In the genomic region with DNA sequence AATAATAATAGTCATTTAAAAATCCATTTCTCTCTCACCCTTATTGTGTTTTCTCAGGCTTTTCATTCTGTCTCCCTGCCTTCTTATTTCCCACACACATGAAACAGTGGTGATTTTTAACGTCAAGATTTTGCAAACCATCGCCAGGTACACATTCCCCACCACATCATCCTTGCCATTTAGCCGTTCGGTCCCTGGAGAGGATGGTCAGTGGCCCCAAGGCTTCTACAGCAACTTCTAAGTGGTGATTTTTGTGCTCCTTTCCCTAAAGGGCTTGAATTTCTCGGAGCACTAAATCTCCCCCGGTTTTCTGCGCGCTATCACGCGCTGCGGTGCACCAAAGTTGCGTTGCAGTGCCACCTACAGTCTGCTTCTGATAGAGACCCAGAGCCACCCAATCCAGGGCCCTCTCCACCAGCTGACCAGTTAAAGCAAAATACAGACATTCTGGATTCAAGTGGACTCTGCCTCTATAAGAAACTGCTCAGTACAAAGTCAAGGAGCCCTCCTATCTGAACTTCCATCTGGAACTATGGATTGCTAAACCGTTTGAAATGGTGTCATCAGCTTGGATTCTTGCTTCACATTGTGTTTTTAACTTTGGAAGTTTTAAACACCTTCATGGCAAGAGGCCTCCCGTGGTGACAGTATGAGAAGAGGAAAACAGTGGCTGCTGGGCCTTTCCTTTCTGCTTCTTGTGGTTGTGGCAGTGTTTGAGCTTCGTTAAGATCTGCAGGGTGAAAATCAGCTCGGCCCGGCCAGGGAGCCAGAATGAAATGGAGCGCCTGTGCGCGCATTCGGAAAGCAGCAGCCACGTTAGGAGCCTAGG, we compare ENCODE assay signal across 1 cellular context.
TF ChIP-seq lines count a peak whose summit lies in the region.

No MANE protein-coding gene starts in this region.

TF ChIP-seq in HepG2, 621 proteins besides CTCF, POLR2A, EP300 and RAD21 (continued from another document and continues in another):
- TF ChIP-seq ZNF564 (CRISPR knock-in tag; IDR thresholded peaks at IDR 0.05) (no peak), RAD51 (IDR thresholded peaks at IDR 0.05; ENCODE audit: borderline replicate concordance) (no peak), ZNF792 (CRISPR knock-in tag; IDR thresholded peaks at IDR 0.05) (peak; percentile 24; the same call in 1 of the 2 replicates), ZNF749 (CRISPR knock-in tag; IDR thresholded peaks at IDR 0.05; ENCODE audit: borderline replicate concordance) (no peak), RXRB (CRISPR knock-in tag; IDR thresholded peaks at IDR 0.05; ENCODE audit: borderline replicate concordance) (peak; percentile 33; the same call in 1 of the 2 replicates), ELF1 (CRISPR knock-in tag; IDR thresholded peaks at IDR 0.05) (no peak), FOXK1 (CRISPR knock-in tag; IDR thresholded peaks at IDR 0.05; ENCODE audit: borderline replicate concordance, low read depth) (peak; percentile 79; the same call in 1 of the 2 replicates), TCF7 (IDR thresholded peaks at IDR 0.05; ENCODE audit: low read depth) (no peak), ZFYVE20 (CRISPR knock-in tag; IDR thresholded peaks at IDR 0.05; ENCODE audit: borderline replicate concordance, low read depth) (no peak), SALL1 (CRISPR knock-in tag; IDR thresholded peaks at IDR 0.05) (peak; percentile 77), RBAK (CRISPR knock-in tag; IDR thresholded peaks at IDR 0.05) (no peak), ONECUT2 (CRISPR knock-in tag; IDR thresholded peaks at IDR 0.05) (no peak), ZNF773 (CRISPR knock-in tag; IDR thresholded peaks at IDR 0.05; ENCODE audit: borderline replicate concordance) (no peak), RCOR2 (CRISPR knock-in tag; IDR thresholded peaks at IDR 0.05) (no peak), ZNF652 (CRISPR knock-in tag; IDR thresholded peaks at IDR 0.05; ENCODE audit: borderline replicate concordance, low read depth) (no peak)
- TF ChIP-seq, protein P1, sequence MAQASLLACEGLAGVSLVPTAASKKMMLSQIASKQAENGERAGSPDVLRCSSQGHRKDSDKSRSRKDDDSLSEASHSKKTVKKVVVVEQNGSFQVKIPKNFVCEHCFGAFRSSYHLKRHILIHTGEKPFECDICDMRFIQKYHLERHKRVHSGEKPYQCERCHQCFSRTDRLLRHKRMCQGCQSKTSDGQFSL (CRISPR knock-in tag; IDR thresholded peaks at IDR 0.05): no peak
- TF ChIP-seq, protein P2, sequence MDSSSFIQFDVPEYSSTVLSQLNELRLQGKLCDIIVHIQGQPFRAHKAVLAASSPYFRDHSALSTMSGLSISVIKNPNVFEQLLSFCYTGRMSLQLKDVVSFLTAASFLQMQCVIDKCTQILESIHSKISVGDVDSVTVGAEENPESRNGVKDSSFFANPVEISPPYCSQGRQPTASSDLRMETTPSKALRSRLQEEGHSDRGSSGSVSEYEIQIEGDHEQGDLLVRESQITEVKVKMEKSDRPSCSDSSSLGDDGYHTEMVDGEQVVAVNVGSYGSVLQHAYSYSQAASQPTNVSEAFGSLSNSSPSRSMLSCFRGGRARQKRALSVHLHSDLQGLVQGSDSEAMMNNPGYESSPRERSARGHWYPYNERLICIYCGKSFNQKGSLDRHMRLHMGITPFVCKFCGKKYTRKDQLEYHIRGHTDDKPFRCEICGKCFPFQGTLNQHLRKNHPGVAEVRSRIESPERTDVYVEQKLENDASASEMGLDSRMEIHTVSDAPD (CRISPR knock-in tag; IDR thresholded peaks at IDR 0.05): no peak
- TF ChIP-seq, protein P3, sequence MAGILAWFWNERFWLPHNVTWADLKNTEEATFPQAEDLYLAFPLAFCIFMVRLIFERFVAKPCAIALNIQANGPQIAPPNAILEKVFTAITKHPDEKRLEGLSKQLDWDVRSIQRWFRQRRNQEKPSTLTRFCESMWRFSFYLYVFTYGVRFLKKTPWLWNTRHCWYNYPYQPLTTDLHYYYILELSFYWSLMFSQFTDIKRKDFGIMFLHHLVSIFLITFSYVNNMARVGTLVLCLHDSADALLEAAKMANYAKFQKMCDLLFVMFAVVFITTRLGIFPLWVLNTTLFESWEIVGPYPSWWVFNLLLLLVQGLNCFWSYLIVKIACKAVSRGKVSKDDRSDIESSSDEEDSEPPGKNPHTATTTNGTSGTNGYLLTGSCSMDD (CRISPR knock-in tag; IDR thresholded peaks at IDR 0.05): peak; percentile 75; the same call in 1 of the 2 replicates
- TF ChIP-seq, protein P4, sequence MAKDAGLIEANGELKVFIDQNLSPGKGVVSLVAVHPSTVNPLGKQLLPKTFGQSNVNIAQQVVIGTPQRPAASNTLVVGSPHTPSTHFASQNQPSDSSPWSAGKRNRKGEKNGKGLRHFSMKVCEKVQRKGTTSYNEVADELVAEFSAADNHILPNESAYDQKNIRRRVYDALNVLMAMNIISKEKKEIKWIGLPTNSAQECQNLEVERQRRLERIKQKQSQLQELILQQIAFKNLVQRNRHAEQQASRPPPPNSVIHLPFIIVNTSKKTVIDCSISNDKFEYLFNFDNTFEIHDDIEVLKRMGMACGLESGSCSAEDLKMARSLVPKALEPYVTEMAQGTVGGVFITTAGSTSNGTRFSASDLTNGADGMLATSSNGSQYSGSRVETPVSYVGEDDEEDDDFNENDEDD (CRISPR knock-in tag; IDR thresholded peaks at IDR 0.05; ENCODE audit: borderline replicate concordance): 0 out of 2 replicates have a peak, but pooled peaks have one; percentile 17
- TF ChIP-seq, protein P5, sequence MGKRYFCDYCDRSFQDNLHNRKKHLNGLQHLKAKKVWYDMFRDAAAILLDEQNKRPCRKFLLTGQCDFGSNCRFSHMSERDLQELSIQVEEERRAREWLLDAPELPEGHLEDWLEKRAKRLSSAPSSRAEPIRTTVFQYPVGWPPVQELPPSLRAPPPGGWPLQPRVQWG (CRISPR knock-in tag; IDR thresholded peaks at IDR 0.05; ENCODE audit: borderline replicate concordance, low read depth): 0 out of 2 replicates have a peak, but pooled peaks have one; percentile 39
- TF ChIP-seq, protein P6, sequence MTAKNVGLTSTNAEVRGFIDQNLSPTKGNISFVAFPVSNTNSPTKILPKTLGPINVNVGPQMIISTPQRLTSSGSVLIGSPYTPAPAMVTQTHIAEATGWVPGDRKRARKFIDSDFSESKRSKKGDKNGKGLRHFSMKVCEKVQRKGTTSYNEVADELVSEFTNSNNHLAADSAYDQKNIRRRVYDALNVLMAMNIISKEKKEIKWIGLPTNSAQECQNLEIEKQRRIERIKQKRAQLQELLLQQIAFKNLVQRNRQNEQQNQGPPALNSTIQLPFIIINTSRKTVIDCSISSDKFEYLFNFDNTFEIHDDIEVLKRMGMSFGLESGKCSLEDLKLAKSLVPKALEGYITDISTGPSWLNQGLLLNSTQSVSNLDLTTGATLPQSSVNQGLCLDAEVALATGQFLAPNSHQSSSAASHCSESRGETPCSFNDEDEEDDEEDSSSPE (CRISPR knock-in tag; IDR thresholded peaks at IDR 0.05): no peak
- TF ChIP-seq, protein P7, sequence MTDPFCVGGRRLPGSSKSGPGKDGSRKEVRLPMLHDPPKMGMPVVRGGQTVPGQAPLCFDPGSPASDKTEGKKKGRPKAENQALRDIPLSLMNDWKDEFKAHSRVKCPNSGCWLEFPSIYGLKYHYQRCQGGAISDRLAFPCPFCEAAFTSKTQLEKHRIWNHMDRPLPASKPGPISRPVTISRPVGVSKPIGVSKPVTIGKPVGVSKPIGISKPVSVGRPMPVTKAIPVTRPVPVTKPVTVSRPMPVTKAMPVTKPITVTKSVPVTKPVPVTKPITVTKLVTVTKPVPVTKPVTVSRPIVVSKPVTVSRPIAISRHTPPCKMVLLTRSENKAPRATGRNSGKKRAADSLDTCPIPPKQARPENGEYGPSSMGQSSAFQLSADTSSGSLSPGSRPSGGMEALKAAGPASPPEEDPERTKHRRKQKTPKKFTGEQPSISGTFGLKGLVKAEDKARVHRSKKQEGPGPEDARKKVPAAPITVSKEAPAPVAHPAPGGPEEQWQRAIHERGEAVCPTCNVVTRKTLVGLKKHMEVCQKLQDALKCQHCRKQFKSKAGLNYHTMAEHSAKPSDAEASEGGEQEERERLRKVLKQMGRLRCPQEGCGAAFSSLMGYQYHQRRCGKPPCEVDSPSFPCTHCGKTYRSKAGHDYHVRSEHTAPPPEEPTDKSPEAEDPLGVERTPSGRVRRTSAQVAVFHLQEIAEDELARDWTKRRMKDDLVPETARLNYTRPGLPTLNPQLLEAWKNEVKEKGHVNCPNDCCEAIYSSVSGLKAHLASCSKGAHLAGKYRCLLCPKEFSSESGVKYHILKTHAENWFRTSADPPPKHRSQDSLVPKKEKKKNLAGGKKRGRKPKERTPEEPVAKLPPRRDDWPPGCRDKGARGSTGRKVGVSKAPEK (CRISPR knock-in tag; IDR thresholded peaks at IDR 0.05; ENCODE audit: borderline replicate concordance): peak; percentile 55; the same call in 1 of the 2 replicates
- TF ChIP-seq, protein P8, sequence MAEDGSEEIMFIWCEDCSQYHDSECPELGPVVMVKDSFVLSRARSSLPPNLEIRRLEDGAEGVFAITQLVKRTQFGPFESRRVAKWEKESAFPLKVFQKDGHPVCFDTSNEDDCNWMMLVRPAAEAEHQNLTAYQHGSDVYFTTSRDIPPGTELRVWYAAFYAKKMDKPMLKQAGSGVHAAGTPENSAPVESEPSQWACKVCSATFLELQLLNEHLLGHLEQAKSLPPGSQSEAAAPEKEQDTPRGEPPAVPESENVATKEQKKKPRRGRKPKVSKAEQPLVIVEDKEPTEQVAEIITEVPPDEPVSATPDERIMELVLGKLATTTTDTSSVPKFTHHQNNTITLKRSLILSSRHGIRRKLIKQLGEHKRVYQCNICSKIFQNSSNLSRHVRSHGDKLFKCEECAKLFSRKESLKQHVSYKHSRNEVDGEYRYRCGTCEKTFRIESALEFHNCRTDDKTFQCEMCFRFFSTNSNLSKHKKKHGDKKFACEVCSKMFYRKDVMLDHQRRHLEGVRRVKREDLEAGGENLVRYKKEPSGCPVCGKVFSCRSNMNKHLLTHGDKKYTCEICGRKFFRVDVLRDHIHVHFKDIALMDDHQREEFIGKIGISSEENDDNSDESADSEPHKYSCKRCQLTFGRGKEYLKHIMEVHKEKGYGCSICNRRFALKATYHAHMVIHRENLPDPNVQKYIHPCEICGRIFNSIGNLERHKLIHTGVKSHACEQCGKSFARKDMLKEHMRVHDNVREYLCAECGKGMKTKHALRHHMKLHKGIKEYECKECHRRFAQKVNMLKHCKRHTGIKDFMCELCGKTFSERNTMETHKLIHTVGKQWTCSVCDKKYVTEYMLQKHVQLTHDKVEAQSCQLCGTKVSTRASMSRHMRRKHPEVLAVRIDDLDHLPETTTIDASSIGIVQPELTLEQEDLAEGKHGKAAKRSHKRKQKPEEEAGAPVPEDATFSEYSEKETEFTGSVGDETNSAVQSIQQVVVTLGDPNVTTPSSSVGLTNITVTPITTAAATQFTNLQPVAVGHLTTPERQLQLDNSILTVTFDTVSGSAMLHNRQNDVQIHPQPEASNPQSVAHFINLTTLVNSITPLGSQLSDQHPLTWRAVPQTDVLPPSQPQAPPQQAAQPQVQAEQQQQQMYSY (CRISPR knock-in tag; IDR thresholded peaks at IDR 0.05): no peak
- TF ChIP-seq, protein P9, sequence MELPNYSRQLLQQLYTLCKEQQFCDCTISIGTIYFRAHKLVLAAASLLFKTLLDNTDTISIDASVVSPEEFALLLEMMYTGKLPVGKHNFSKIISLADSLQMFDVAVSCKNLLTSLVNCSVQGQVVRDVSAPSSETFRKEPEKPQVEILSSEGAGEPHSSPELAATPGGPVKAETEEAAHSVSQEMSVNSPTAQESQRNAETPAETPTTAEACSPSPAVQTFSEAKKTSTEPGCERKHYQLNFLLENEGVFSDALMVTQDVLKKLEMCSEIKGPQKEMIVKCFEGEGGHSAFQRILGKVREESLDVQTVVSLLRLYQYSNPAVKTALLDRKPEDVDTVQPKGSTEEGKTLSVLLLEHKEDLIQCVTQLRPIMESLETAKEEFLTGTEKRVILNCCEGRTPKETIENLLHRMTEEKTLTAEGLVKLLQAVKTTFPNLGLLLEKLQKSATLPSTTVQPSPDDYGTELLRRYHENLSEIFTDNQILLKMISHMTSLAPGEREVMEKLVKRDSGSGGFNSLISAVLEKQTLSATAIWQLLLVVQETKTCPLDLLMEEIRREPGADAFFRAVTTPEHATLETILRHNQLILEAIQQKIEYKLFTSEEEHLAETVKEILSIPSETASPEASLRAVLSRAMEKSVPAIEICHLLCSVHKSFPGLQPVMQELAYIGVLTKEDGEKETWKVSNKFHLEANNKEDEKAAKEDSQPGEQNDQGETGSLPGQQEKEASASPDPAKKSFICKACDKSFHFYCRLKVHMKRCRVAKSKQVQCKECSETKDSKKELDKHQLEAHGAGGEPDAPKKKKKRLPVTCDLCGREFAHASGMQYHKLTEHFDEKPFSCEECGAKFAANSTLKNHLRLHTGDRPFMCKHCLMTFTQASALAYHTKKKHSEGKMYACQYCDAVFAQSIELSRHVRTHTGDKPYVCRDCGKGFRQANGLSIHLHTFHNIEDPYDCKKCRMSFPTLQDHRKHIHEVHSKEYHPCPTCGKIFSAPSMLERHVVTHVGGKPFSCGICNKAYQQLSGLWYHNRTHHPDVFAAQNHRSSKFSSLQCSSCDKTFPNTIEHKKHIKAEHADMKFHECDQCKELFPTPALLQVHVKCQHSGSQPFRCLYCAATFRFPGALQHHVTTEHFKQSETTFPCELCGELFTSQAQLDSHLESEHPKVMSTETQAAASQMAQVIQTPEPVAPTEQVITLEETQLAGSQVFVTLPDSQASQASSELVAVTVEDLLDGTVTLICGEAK (IDR thresholded peaks at IDR 0.05): no peak
- TF ChIP-seq, protein P9 (CRISPR knock-in tag; IDR thresholded peaks at IDR 0.05): no peak
- TF ChIP-seq, protein P10, sequence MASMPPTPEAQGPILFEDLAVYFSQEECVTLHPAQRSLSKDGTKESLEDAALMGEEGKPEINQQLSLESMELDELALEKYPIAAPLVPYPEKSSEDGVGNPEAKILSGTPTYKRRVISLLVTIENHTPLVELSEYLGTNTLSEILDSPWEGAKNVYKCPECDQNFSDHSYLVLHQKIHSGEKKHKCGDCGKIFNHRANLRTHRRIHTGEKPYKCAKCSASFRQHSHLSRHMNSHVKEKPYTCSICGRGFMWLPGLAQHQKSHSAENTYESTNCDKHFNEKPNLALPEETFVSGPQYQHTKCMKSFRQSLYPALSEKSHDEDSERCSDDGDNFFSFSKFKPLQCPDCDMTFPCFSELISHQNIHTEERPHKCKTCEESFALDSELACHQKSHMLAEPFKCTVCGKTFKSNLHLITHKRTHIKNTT (CRISPR knock-in tag; IDR thresholded peaks at IDR 0.05): no peak
